Comparison of ENCODE assay signal across 8 cellular contexts in the genomic region with DNA sequence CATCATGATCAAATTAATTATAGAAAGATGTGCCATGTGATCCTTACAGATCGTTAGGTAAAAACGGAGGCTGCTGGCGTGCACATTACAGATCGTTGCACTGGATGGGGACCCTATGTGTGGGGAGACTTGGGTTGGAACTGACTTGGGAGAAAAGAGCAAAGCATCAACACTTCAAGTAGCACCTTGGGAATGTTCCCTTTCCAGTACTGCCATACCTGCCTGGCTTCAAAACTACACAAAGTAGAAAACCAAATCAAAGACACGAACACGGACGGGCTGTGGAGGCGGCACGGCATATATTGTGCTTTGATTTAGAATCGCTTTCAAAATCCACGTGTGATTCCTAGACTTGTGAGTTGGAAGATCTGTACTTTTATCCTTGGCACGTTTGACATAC. TPM values are rescaled to one million over a fixed set of nuclear protein-coding genes. Genes with fewer than 3 reads are reported as not detected.
DNase-seq lines count a peak whose midpoint lies in the region; ATAC-seq, FAIRE-seq and TF ChIP-seq lines count a peak whose summit lies in the region.

No MANE protein-coding gene starts in this region.

- POLR2A ChIA-PET in activated CD4-positive, alpha-beta T cell treated with anti-CD3 and anti-CD28 coated beads for 36 hours (lab: Charles Lee): no interaction called here
- POLR2A ChIA-PET in activated CD8-positive, alpha-beta T cell treated with anti-CD3 and anti-CD28 coated beads, Interleukin-2, amount 10 ng/mL, durations not matched to agents 7 days and 5 days (lab: Charles Lee): interaction anchor here (0.5 to 1.1 kb wide), 3 partner anchors 43 to 564 kb away, joined by 3 read pairs; a partner anchor contains a TSS

- CTCF ChIA-PET in activated CD4-positive, alpha-beta T cell treated with anti-CD3 and anti-CD28 coated beads for 36 hours (lab: Charles Lee): interaction anchor here (0.6 to 1.4 kb wide), 4 partner anchors 13 to 697 kb away, joined by 3 to 6 read pairs (median 3); no protein-coding TSS in a partner anchor
- CTCF ChIA-PET in activated CD8-positive, alpha-beta T cell treated with anti-CD3 and anti-CD28 coated beads, Interleukin-2, amount 10 ng/mL, durations not matched to agents 7 days and 5 days (lab: Charles Lee): interaction anchor here (2.8 kb wide), 1 partner anchor 12 kb away, joined by 16 read pairs; no protein-coding TSS in a partner anchor

- H3K36me3 Mint-ChIP-seq in activated CD4-positive, alpha-beta T cell treated with anti-CD3 and anti-CD28 coated beads for 36 hours (ENCODE audit: low read depth): peaks cover 23% of the 10 kb centered on the region
- peaks cover 25% of the 10 kb centered on the region for H3K36me3 Mint-ChIP-seq in activated CD8-positive, alpha-beta T cell treated with anti-CD3 and anti-CD28 coated beads, Interleukin-2, amount 10 ng/mL, durations not matched to agents 7 days and 5 days (ENCODE audit: low read depth)

- H3K27me3 Mint-ChIP-seq in activated CD4-positive, alpha-beta T cell treated with anti-CD3 and anti-CD28 coated beads for 36 hours: no peaks in the 10 kb centered on the region
- H3K27me3 Mint-ChIP-seq in activated CD8-positive, alpha-beta T cell treated with anti-CD3 and anti-CD28 coated beads, Interleukin-2, amount 10 ng/mL, durations not matched to agents 7 days and 5 days (ENCODE audit: low read depth): no peaks in the 10 kb centered on the region

- peaks cover 53% of the 10 kb centered on the region for H3K4me1 Mint-ChIP-seq in activated CD4-positive, alpha-beta T cell treated with anti-CD3 and anti-CD28 coated beads for 36 hours
- H3K4me1 Mint-ChIP-seq in activated CD8-positive, alpha-beta T cell treated with anti-CD3 and anti-CD28 coated beads, Interleukin-2, amount 10 ng/mL, durations not matched to agents 7 days and 5 days (ENCODE audit: low read depth): peaks cover 38% of the 10 kb centered on the region

- H3K9me3 Mint-ChIP-seq in activated CD4-positive, alpha-beta T cell treated with anti-CD3 and anti-CD28 coated beads for 36 hours (ENCODE audit: low read depth): no peaks in the 10 kb centered on the region
- no peaks in the 10 kb centered on the region for H3K9me3 Mint-ChIP-seq in activated CD8-positive, alpha-beta T cell treated with anti-CD3 and anti-CD28 coated beads, Interleukin-2, amount 10 ng/mL, durations not matched to agents 7 days and 5 days (ENCODE audit: insufficient read depth)

- ATAC-seq in activated CD4-positive, alpha-beta T cell treated with anti-CD3 and anti-CD28 coated beads for 36 hours: no peak
- no peak for ATAC-seq in activated CD8-positive, alpha-beta T cell treated with anti-CD3 and anti-CD28 coated beads, Interleukin-2, amount 10 ng/mL, durations not matched to agents 7 days and 5 days
- ATAC-seq in HG03159 (IDR thresholded peaks at IDR 0.05; ENCODE audit: unreplicated experiment): no peak

- DNase-seq in activated CD4-positive, alpha-beta T cell treated with anti-CD3 and anti-CD28 coated beads for 36 hours: peak; percentile 8
- DNase-seq in activated CD4-positive, alpha-beta T cell treated with anti-CD3 and anti-CD28 coated beads, Interleukin-2, amount 50 U/mL, for 1 hour: no peak
- no peak for DNase-seq in activated CD8-positive, alpha-beta T cell treated with anti-CD3 and anti-CD28 coated beads, Interleukin-2, amount 10 ng/mL, durations not matched to agents 7 days and 5 days
- no peak for DNase-seq in keratinocyte (ENCODE audit: low read depth, low spot score)
- DNase-seq in activated effector memory CD4-positive, alpha-beta T cell treated with anti-CD3 and anti-CD28 coated beads, Interleukin-2, amount 50 U/mL, for 16 hours: no peak
- DNase-seq in NCI-H1048 (lab: John Stamatoyannopoulos, UW): no peak

- peak overlapping the region; percentile 77 for H3K9ac ChIP-seq in keratinocyte (ENCODE audit: control insufficient read depth, extremely low read depth, insufficient read depth, low read length)

- peak overlapping the region; percentile 78 for H3K4me2 ChIP-seq in keratinocyte (ENCODE audit: control insufficient read depth, extremely low read depth, insufficient read depth, low read depth, low read length)

- H3K4me3 ChIP-seq in keratinocyte (ENCODE audit: control insufficient read depth in 2 of 3, extremely low read depth in 1 of 3, insufficient read depth in 2 of 3, low read depth in 1 of 3, low read length in 3 of 3) (peak overlapping the region; percentile 50 to 78 (median 71)), thymus (ENCODE audit: low read length) (peak overlapping the region; percentile 57)

- H3K79me2 ChIP-seq in keratinocyte (ENCODE audit: control insufficient read depth, insufficient read depth, low read length): peaks cover 28% of the 10 kb centered on the region

- peaks cover 5% of the 10 kb centered on the region for H3K4me1 ChIP-seq in keratinocyte (ENCODE audit: control insufficient read depth, extremely low read depth, insufficient read depth, low read length)
- no peaks in the 10 kb centered on the region for H3K4me1 ChIP-seq in thymus (ENCODE audit: control insufficient read depth, insufficient read depth, low read length)

- H3K36me3 ChIP-seq in keratinocyte (ENCODE audit: control insufficient read depth in 2 of 2, extremely low read depth in 1 of 2, insufficient read depth in 2 of 2, low read length in 2 of 2): peaks cover 0 to 4% of the 10 kb centered on the region in 2 experiments
- no peaks in the 10 kb centered on the region for H3K36me3 ChIP-seq in thymus (ENCODE audit: control insufficient read depth, insufficient read depth)

- no peak for FAIRE-seq in keratinocyte (lab: Jason Lieb, UNC)

- intact Hi-C loops in activated CD4-positive, alpha-beta T cell treated with anti-CD3 and anti-CD28 coated beads for 36 hours (cut with DNase I, micrococcal nuclease): loop anchor here (2.0 to 10.0 kb wide), 7 partner anchors 13 to 1598 kb away; a partner anchor contains a TSS

- H3K9me3 ChIP-seq in keratinocyte (ENCODE audit: control insufficient read depth, low read depth, low read length): no peaks in the 10 kb centered on the region
- no peaks in the 10 kb centered on the region for H3K9me3 ChIP-seq in thymus (ENCODE audit: control insufficient read depth)

- peak overlapping the region; percentile 87 for H3K27ac Mint-ChIP-seq in activated CD4-positive, alpha-beta T cell treated with anti-CD3 and anti-CD28 coated beads for 36 hours
- peak overlapping the region; percentile 92 for H3K27ac Mint-ChIP-seq in activated CD8-positive, alpha-beta T cell treated with anti-CD3 and anti-CD28 coated beads, Interleukin-2, amount 10 ng/mL, durations not matched to agents 7 days and 5 days

- TF ChIP-seq CTCF in keratinocyte (optimal IDR thresholded peaks at IDR 0.05 in 1 of 3, IDR thresholded peaks at IDR 0.05 in 1 of 3, conservative IDR thresholded peaks at IDR 0.05 in 1 of 3; ENCODE audit: extremely low read depth in 1 of 3, insufficient read depth in 2 of 3, low read length in 3 of 3): no peak

- H4K20me1 ChIP-seq in keratinocyte (ENCODE audit: control insufficient read depth, extremely low read depth, insufficient read depth, low read length): no peaks in the 10 kb centered on the region

- H3K27ac ChIP-seq in keratinocyte (ENCODE audit: control insufficient read depth, insufficient read depth, low read length): peak overlapping the region; percentile 76
- no peak overlapping the region for H3K27ac ChIP-seq in thymus (ENCODE audit: low read depth)

- 3% methylated on average over 12 of the region's 12 CpGs for WGBS in thymus

- peak overlapping the region; percentile 64 for H2AFZ ChIP-seq in keratinocyte (ENCODE audit: control insufficient read depth, low read length)

- peak overlapping the region; percentile 81 for H3K4me3 Mint-ChIP-seq in activated CD4-positive, alpha-beta T cell treated with anti-CD3 and anti-CD28 coated beads for 36 hours
- H3K4me3 Mint-ChIP-seq in activated CD8-positive, alpha-beta T cell treated with anti-CD3 and anti-CD28 coated beads, Interleukin-2, amount 10 ng/mL, durations not matched to agents 7 days and 5 days: peak overlapping the region; percentile 82

- H3K9me1 ChIP-seq in keratinocyte (ENCODE audit: control insufficient read depth, extremely low read depth, insufficient read depth, low read length): no peaks in the 10 kb centered on the region

- no peaks in the 10 kb centered on the region for H3K27me3 ChIP-seq in keratinocyte (ENCODE audit: control insufficient read depth, extremely low read depth, insufficient read depth, low read length)
- H3K27me3 ChIP-seq in thymus (ENCODE audit: control insufficient read depth, insufficient read depth): no peaks in the 10 kb centered on the region

- dilution Hi-C loops in keratinocyte (cut with MboI; ENCODE audit: extremely low pct_ligation_motif_present, low sequenced_read_pairs): no loop called here

RNA-seq across cellular contexts. Expression of a gene that starts 0.9 kb away (rescaled TPM):
- 1 to 10 TPM; 3.8 to 7.6 TPM for total RNA-seq in activated CD4-positive, alpha-beta T cell treated with anti-CD3 and anti-CD28 coated beads for 36 hours
- 1 to 10 TPM; 4.1 to 5.6 TPM for total RNA-seq in activated CD8-positive, alpha-beta T cell treated with anti-CD3 and anti-CD28 coated beads, Interleukin-2, amount 10 ng/mL, durations not matched to agents 7 days and 5 days
- 9.1 to 10.1 TPM (median 9.8 TPM) in 3 replicates for polyA plus RNA-seq in keratinocyte
- 2.5 TPM for polyA plus RNA-seq in keratinocyte (2011; ENCODE audit: low read depth)
- polyA plus RNA-seq in keratinocyte (2011; cell fraction: cytosol; rRNA removed): 10.0 and 11.4 TPM in 2 replicates
- polyA plus RNA-seq in keratinocyte (2011; cell fraction: nucleus; rRNA removed): 2.4 and 3.1 TPM in 2 replicates
- 6.3 and 9.1 TPM in 2 replicates for polyA plus RNA-seq in keratinocyte (2012; ENCODE audit: low replicate concordance)
- 0.39 to 3.3 TPM (median 1.6 TPM) in 3 replicates for polyA minus RNA-seq in keratinocyte
- 3.1 TPM for polyA minus RNA-seq in keratinocyte (2011; cell fraction: cytosol; rRNA and poly(A)+ RNA removed)
- polyA minus RNA-seq in keratinocyte (2011; cell fraction: nucleus; rRNA and poly(A)+ RNA removed): 1.0 and 1.2 TPM in 2 replicates
- polyA plus RNA-seq in thymus: 26.3 TPM

RNA-seq across cellular contexts. Expression of a gene that starts 0.9 kb away (rescaled TPM):
- 10 to 100 TPM in 1 of 2 experiments, 1 to 10 TPM in 1; 9.3 to 18.1 TPM for total RNA-seq in activated CD4-positive, alpha-beta T cell treated with anti-CD3 and anti-CD28 coated beads for 36 hours
- 10 to 100 TPM; 20.2 to 21.4 TPM for total RNA-seq in activated CD8-positive, alpha-beta T cell treated with anti-CD3 and anti-CD28 coated beads, Interleukin-2, amount 10 ng/mL, durations not matched to agents 7 days and 5 days
- 4.7 to 20.2 TPM (median 5.0 TPM) in 3 replicates for polyA plus RNA-seq in keratinocyte
- 19.1 TPM for polyA plus RNA-seq in keratinocyte (2011; ENCODE audit: low read depth)
- 12.2 and 24.1 TPM in 2 replicates for polyA plus RNA-seq in keratinocyte (2011; cell fraction: cytosol; rRNA removed)
- polyA plus RNA-seq in keratinocyte (2011; cell fraction: nucleus; rRNA removed): 4.0 and 6.5 TPM in 2 replicates
- 14.6 and 14.8 TPM in 2 replicates for polyA plus RNA-seq in keratinocyte (2012; ENCODE audit: low replicate concordance)
- polyA minus RNA-seq in keratinocyte: 0.56 to 3.9 TPM (median 2.3 TPM) in 3 replicates
- polyA minus RNA-seq in keratinocyte (2011; cell fraction: cytosol; rRNA and poly(A)+ RNA removed): not detected
- polyA minus RNA-seq in keratinocyte (2011; cell fraction: nucleus; rRNA and poly(A)+ RNA removed): 0.95 and 1.5 TPM in 2 replicates
- polyA plus RNA-seq in thymus: 50.8 TPM

RNA-seq across cellular contexts. Expression of a gene that starts 1.3 kb away (rescaled TPM):
- total RNA-seq in activated CD4-positive, alpha-beta T cell treated with anti-CD3 and anti-CD28 coated beads for 36 hours: 10 to 100 TPM; 28.1 to 30.3 TPM
- total RNA-seq in activated CD8-positive, alpha-beta T cell treated with anti-CD3 and anti-CD28 coated beads, Interleukin-2, amount 10 ng/mL, durations not matched to agents 7 days and 5 days: 10 to 100 TPM; 32.8 to 33.5 TPM
- polyA plus RNA-seq in keratinocyte: 18.5 to 25.5 TPM (median 24.8 TPM) in 3 replicates
- polyA plus RNA-seq in keratinocyte (2011; ENCODE audit: low read depth): 10.2 TPM
- polyA plus RNA-seq in keratinocyte (2011; cell fraction: cytosol; rRNA removed): 14.2 and 24.0 TPM in 2 replicates
- polyA plus RNA-seq in keratinocyte (2011; cell fraction: nucleus; rRNA removed): 12.8 and 14.9 TPM in 2 replicates
- polyA plus RNA-seq in keratinocyte (2012; ENCODE audit: low replicate concordance): 9.8 and 21.9 TPM in 2 replicates
- 14.9 to 39.7 TPM (median 20.4 TPM) in 3 replicates for polyA minus RNA-seq in keratinocyte
- 12.9 TPM for polyA minus RNA-seq in keratinocyte (2011; cell fraction: cytosol; rRNA and poly(A)+ RNA removed)
- polyA minus RNA-seq in keratinocyte (2011; cell fraction: nucleus; rRNA and poly(A)+ RNA removed): 9.0 and 16.1 TPM in 2 replicates
- polyA plus RNA-seq in thymus: 13.5 TPM

RNA-seq across cellular contexts. Expression of a gene that starts 43.4 kb away (rescaled TPM):
- total RNA-seq in activated CD4-positive, alpha-beta T cell treated with anti-CD3 and anti-CD28 coated beads for 36 hours: 10 to 100 TPM; 83.7 to 86.9 TPM
- total RNA-seq in activated CD8-positive, alpha-beta T cell treated with anti-CD3 and anti-CD28 coated beads, Interleukin-2, amount 10 ng/mL, durations not matched to agents 7 days and 5 days: 10 to 100 TPM; 49.3 to 51.7 TPM
- 83.8 to 98.1 TPM (median 93.9 TPM) in 3 replicates for polyA plus RNA-seq in keratinocyte
- 41.7 TPM for polyA plus RNA-seq in keratinocyte (2011; ENCODE audit: low read depth)
- polyA plus RNA-seq in keratinocyte (2011; cell fraction: cytosol; rRNA removed): 94.3 and 157 TPM in 2 replicates
- polyA plus RNA-seq in keratinocyte (2011; cell fraction: nucleus; rRNA removed): 33.5 and 37.0 TPM in 2 replicates
- polyA plus RNA-seq in keratinocyte (2012; ENCODE audit: low replicate concordance): 56.2 and 74.5 TPM in 2 replicates
- polyA minus RNA-seq in keratinocyte: 33.6 to 36.3 TPM (median 34.6 TPM) in 3 replicates
- polyA minus RNA-seq in keratinocyte (2011; cell fraction: cytosol; rRNA and poly(A)+ RNA removed): 7.3 TPM
- polyA minus RNA-seq in keratinocyte (2011; cell fraction: nucleus; rRNA and poly(A)+ RNA removed): 3.5 and 9.1 TPM in 2 replicates
- 107 TPM for polyA plus RNA-seq in thymus

RNA-seq across cellular contexts. Expression of a gene that starts 47.5 kb away (rescaled TPM):
- total RNA-seq in activated CD4-positive, alpha-beta T cell treated with anti-CD3 and anti-CD28 coated beads for 36 hours: 1 to 10 TPM; 5.4 to 6.3 TPM
- total RNA-seq in activated CD8-positive, alpha-beta T cell treated with anti-CD3 and anti-CD28 coated beads, Interleukin-2, amount 10 ng/mL, durations not matched to agents 7 days and 5 days: 1 to 10 TPM; 4.1 to 4.2 TPM
- polyA plus RNA-seq in keratinocyte (1.0 to 1.5 TPM (median 1.3 TPM) in 3 replicates), thymus (10.7 TPM)
- polyA plus RNA-seq in keratinocyte (2011; ENCODE audit: low read depth): 0.36 TPM
- polyA plus RNA-seq in keratinocyte (2011; cell fraction: cytosol; rRNA removed): 1.3 and 2.0 TPM in 2 replicates
- 0.78 and 1.0 TPM in 2 replicates for polyA plus RNA-seq in keratinocyte (2011; cell fraction: nucleus; rRNA removed)
- polyA plus RNA-seq in keratinocyte (2012; ENCODE audit: low replicate concordance): 0.54 and 0.68 TPM in 2 replicates
- polyA minus RNA-seq in keratinocyte: 0.26 to 1.7 TPM (median 1.4 TPM) in 3 replicates
- 0.38 TPM for polyA minus RNA-seq in keratinocyte (2011; cell fraction: cytosol; rRNA and poly(A)+ RNA removed)
- polyA minus RNA-seq in keratinocyte (2011; cell fraction: nucleus; rRNA and poly(A)+ RNA removed): 0.63 and 0.85 TPM in 2 replicates
